ENCODE assay signal across 10 cellular contexts in the genomic region with DNA sequence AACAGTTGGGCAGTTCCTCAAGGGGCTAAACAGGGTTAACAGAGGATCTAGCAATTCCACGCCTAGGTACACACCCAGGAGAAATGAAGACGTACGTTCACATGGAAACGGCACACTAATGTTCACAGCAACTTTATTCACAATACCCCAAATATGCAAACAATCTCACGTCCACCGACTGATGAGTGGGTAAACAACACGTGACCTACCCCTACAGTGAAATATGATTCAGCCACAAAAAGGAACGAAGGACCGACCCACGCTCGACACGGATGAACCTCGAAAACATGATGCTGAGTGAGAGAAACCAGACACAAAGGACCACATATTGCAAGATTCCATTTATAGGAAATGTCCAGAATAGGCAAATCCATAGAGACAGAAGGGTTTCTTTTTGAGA.
DNase-seq lines count a peak whose midpoint lies in the region; ATAC-seq lines count a peak whose summit lies in the region.
"Had no signal": no experiment of that assay in that cellular context is flagged by ENCODE, and none has a peak within 500 bp of the region (broad histone marks: within the 10 kb centered on the region; RNA-seq: fewer than 3 reads in every experiment).

No MANE protein-coding gene starts in this region.

- peak overlapping the region; percentile 63 for H3K27ac Mint-ChIP-seq in T-helper 1 cell treated with Interleukin-12 subunit alpha and Interleukin-12 subunit beta and Interleukin-4 antibody, amounts not matched to agents 30 μg/mL and 1 μg/mL, for 36 hours
- H3K27ac Mint-ChIP-seq in activated CD4-positive, alpha-beta memory T cell treated with anti-CD3 and anti-CD28 coated beads for 36 hours, result peak overlapping the region; percentile 1
- H3K27ac Mint-ChIP-seq in stimulated activated memory B cell treated with anti-CD40 and anti-IgM and Interleukin-4, amounts not matched to agents 10 μg/mL and 1 μg/mL and 100 μg/mL, for 72 hours, result peak overlapping the region; percentile 81
- H3K27ac Mint-ChIP-seq: activated T-helper 17 cell treated with anti-CD3 and anti-CD28 coated beads, Interleukin-2, amount 50 U/mL, for 72 hours had no signal

- intact Hi-C loops in activated CD4-positive, alpha-beta memory T cell treated with anti-CD3 and anti-CD28 coated beads for 36 hours (cut with micrococcal nuclease), result loop anchor here (5.0 to 10.0 kb wide), 2 partner anchors 258 to 460 kb away; partner anchors contain the start of gene UBC

- peak overlapping the region; percentile 38 for H3K4me3 Mint-ChIP-seq in T-helper 1 cell treated with Interleukin-12 subunit alpha and Interleukin-12 subunit beta and Interleukin-4 antibody, amounts not matched to agents 30 μg/mL and 1 μg/mL, for 36 hours
- no peak overlapping the region for H3K4me3 Mint-ChIP-seq in activated CD4-positive, alpha-beta memory T cell treated with anti-CD3 and anti-CD28 coated beads for 36 hours
- H3K4me3 Mint-ChIP-seq in stimulated activated memory B cell treated with anti-CD40 and anti-IgM and Interleukin-4, amounts not matched to agents 10 μg/mL and 1 μg/mL and 100 μg/mL, for 72 hours, result no peak overlapping the region

- no peaks in the 10 kb centered on the region for H3K9me3 Mint-ChIP-seq in T-helper 1 cell treated with Interleukin-12 subunit alpha and Interleukin-12 subunit beta and Interleukin-4 antibody, amounts not matched to agents 30 μg/mL and 1 μg/mL, for 36 hours
- peaks cover 3% of the 10 kb centered on the region for H3K9me3 Mint-ChIP-seq in activated CD4-positive, alpha-beta memory T cell treated with anti-CD3 and anti-CD28 coated beads for 36 hours
- H3K9me3 Mint-ChIP-seq in stimulated activated memory B cell treated with anti-CD40 and anti-IgM and Interleukin-4, amounts not matched to agents 10 μg/mL and 1 μg/mL and 100 μg/mL, for 72 hours, result no peaks in the 10 kb centered on the region
- H3K9me3 Mint-ChIP-seq: activated T-helper 17 cell treated with anti-CD3 and anti-CD28 coated beads, Interleukin-2, amount 50 U/mL, for 72 hours had no signal

- peak; percentile 18 for ATAC-seq in stimulated activated memory B cell treated with anti-CD40 and anti-IgM and Interleukin-4, amounts not matched to agents 10 μg/mL and 1 μg/mL and 100 μg/mL, for 72 hours
- ATAC-seq in HG03442 (IDR thresholded peaks at IDR 0.05; ENCODE audit: unreplicated experiment) (no peak), HG02623 (IDR thresholded peaks at IDR 0.05; ENCODE audit: unreplicated experiment) (no peak)
- ATAC-seq: activated T-helper 17 cell treated with anti-CD3 and anti-CD28 coated beads, Interleukin-2, amount 50 U/mL, for 72 hours had no signal

- H3K27me3 Mint-ChIP-seq in T-helper 1 cell treated with Interleukin-12 subunit alpha and Interleukin-12 subunit beta and Interleukin-4 antibody, amounts not matched to agents 30 μg/mL and 1 μg/mL, for 36 hours (ENCODE audit: low read depth), result no peaks in the 10 kb centered on the region
- no peaks in the 10 kb centered on the region for H3K27me3 Mint-ChIP-seq in activated CD4-positive, alpha-beta memory T cell treated with anti-CD3 and anti-CD28 coated beads for 36 hours
- no peaks in the 10 kb centered on the region for H3K27me3 Mint-ChIP-seq in stimulated activated memory B cell treated with anti-CD40 and anti-IgM and Interleukin-4, amounts not matched to agents 10 μg/mL and 1 μg/mL and 100 μg/mL, for 72 hours
- H3K27me3 Mint-ChIP-seq: activated T-helper 17 cell treated with anti-CD3 and anti-CD28 coated beads, Interleukin-2, amount 50 U/mL, for 72 hours had no signal

- CTCF ChIA-PET in activated CD4-positive, alpha-beta memory T cell treated with anti-CD3 and anti-CD28 coated beads for 36 hours (lab: Charles Lee), result interaction anchor here (1.3 to 3.0 kb wide), 3 partner anchors 11 to 91 kb away, joined by 6 to 15 read pairs (median 7); no protein-coding TSS in a partner anchor

- DNase-seq in T-helper 1 cell (no peak), fibroblast of the conjunctiva (ENCODE audit: low read depth) (peak; percentile 13), NOMO-1 (lab: John Stamatoyannopoulos, UW; ENCODE audit: unreplicated experiment in 2 of 2) (no peak)
- no peak for DNase-seq in activated CD4-positive, alpha-beta memory T cell treated with anti-CD3 and anti-CD28 coated beads for 36 hours
- DNase-seq: 8988T had no signal

- peaks cover 37% of the 10 kb centered on the region for H3K4me1 Mint-ChIP-seq in T-helper 1 cell treated with Interleukin-12 subunit alpha and Interleukin-12 subunit beta and Interleukin-4 antibody, amounts not matched to agents 30 μg/mL and 1 μg/mL, for 36 hours (ENCODE audit: low read depth)
- H3K4me1 Mint-ChIP-seq in activated CD4-positive, alpha-beta memory T cell treated with anti-CD3 and anti-CD28 coated beads for 36 hours (ENCODE audit: low read depth), result peaks cover 52% of the 10 kb centered on the region
- H3K4me1 Mint-ChIP-seq in stimulated activated memory B cell treated with anti-CD40 and anti-IgM and Interleukin-4, amounts not matched to agents 10 μg/mL and 1 μg/mL and 100 μg/mL, for 72 hours, result peaks cover 80% of the 10 kb centered on the region

- H3K36me3 Mint-ChIP-seq in T-helper 1 cell treated with Interleukin-12 subunit alpha and Interleukin-12 subunit beta and Interleukin-4 antibody, amounts not matched to agents 30 μg/mL and 1 μg/mL, for 36 hours (ENCODE audit: low read depth), result peaks cover 16% of the 10 kb centered on the region
- peaks cover 18% of the 10 kb centered on the region for H3K36me3 Mint-ChIP-seq in activated CD4-positive, alpha-beta memory T cell treated with anti-CD3 and anti-CD28 coated beads for 36 hours
- peaks cover 27% of the 10 kb centered on the region for H3K36me3 Mint-ChIP-seq in stimulated activated memory B cell treated with anti-CD40 and anti-IgM and Interleukin-4, amounts not matched to agents 10 μg/mL and 1 μg/mL and 100 μg/mL, for 72 hours

- POLR2A ChIA-PET in activated CD4-positive, alpha-beta memory T cell treated with anti-CD3 and anti-CD28 coated beads for 36 hours (lab: Charles Lee), result interaction anchor here (1.0 to 1.9 kb wide), 2 partner anchors 11 to 482 kb away, joined by 3 to 12 read pairs; partner anchors contain the start of genes CCDC92 and ZNF664

Comparison
In these comparisons a context has a peak if more than half of its experiments do, and no peak if none do; other contexts are left out.
1. H3K27ac Mint-ChIP-seq: peak in every context shown above with its lines; median percentile 81 in stimulated activated memory B cell treated with anti-CD40 and anti-IgM and Interleukin-4, amounts not matched to agents 10 μg/mL and 1 μg/mL and 100 μg/mL, for 72 hours; 63 in T-helper 1 cell treated with Interleukin-12 subunit alpha and Interleukin-12 subunit beta and Interleukin-4 antibody, amounts not matched to agents 30 μg/mL and 1 μg/mL, for 36 hours; 1 in activated CD4-positive, alpha-beta memory T cell treated with anti-CD3 and anti-CD28 coated beads for 36 hours.